In genomic region chr2:188931361-188931760, GRCh38 we compare ENCODE assay signal across 14 cellular contexts. TPM values are rescaled to one million over a fixed set of nuclear protein-coding genes. Genes with fewer than 3 reads are reported as not detected.
"Had no signal": no experiment of that assay in that cellular context is flagged by ENCODE, and none has a peak within 500 bp of the region (broad histone marks: within the 10 kb centered on the region; RNA-seq: fewer than 3 reads in every experiment).

No MANE protein-coding gene starts in this region.

- H3K27me3 ChIP-seq: left lung, pancreas had no signal

- H3K27ac ChIP-seq: left lung, pancreas had no signal

- H3K4me3 ChIP-seq: left lung, pancreas had no signal

- DNase-seq: activated B cell treated with CpG ODN at 0.5 μM for 24 hours; activated CD4-positive, alpha-beta T cell treated with anti-CD3 and anti-CD28 coated beads, Interleukin-2, amount 10 ng/mL, durations not matched to agents 24 days and 14 days; activated naive CD8-positive, alpha-beta T cell treated with anti-CD3 and anti-CD28 coated beads for 36 hours; anterior cingulate cortex; cerebellar nuclear complex; effector memory CD4-positive, alpha-beta T cell; hippocampal formation; kidney; left lung; mammary epithelial cell; naive B cell; pancreas; stimulated activated naive B cell treated with anti-CD40 and anti-IgM and Interleukin-4, amounts not matched to agents 10 μg/mL and 1 μg/mL and 100 μg/mL, for 72 hours; substantia nigra had no signal

- H3K36me3 ChIP-seq: left lung, pancreas had no signal

- ATAC-seq: left lung; pancreas; stimulated activated naive B cell treated with anti-CD40 and anti-IgM and Interleukin-4, amounts not matched to agents 10 μg/mL and 1 μg/mL and 100 μg/mL, for 72 hours had no signal

- H3K9me3 ChIP-seq: pancreas had no signal

- H3K4me1 ChIP-seq: left lung, pancreas had no signal

RNA-seq across cellular contexts. Expression of gene COL3A1, which starts 42.8 kb away (rescaled TPM):
- total RNA-seq: activated B cell treated with CpG ODN at 0.5 μM for 24 hours; activated CD4-positive, alpha-beta T cell treated with anti-CD3 and anti-CD28 coated beads, Interleukin-2, amount 10 ng/mL, durations not matched to agents 24 days and 14 days; activated naive CD8-positive, alpha-beta T cell treated with anti-CD3 and anti-CD28 coated beads for 36 hours had no signal
